Comparison of ENCODE assay signal across 24 cellular contexts in the genomic region with DNA sequence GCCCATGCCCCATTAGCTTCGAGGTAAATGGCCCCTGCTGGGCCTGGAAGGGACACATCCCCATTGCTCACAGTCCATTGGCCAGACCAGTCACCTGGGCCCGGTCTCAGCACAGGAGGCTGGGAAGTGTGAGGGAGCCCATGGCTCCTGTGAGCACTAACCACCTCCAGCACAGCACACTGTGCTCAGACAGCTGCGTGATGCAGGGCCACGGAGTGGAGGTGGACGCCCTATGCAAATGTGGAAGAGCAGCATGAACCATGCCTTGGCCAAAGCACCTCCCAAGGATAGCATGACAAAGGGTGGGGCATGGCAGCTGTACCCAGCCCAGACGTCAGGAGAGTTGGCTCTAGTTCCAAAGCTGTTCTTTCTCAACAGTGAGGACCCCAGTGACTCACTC.
DNase-seq lines count a peak whose midpoint lies in the region; ATAC-seq and TF ChIP-seq lines count a peak whose summit lies in the region.
"Had no signal": no experiment of that assay in that cellular context is flagged by ENCODE, and none has a peak within 500 bp of the region (broad histone marks: within the 10 kb centered on the region; RNA-seq: fewer than 3 reads in every experiment).

No MANE protein-coding gene starts in this region.

- no peak for TF ChIP-seq POLR2A in Peyer's patch (IDR thresholded peaks at IDR 0.05)

- ATAC-seq in left ventricle myocardium superior (no peak), GM21723 (IDR thresholded peaks at IDR 0.05; ENCODE audit: unreplicated experiment) (no peak)
- ATAC-seq: activated naive CD4-positive, alpha-beta T cell treated with anti-CD3 and anti-CD28 coated beads, Interleukin-2, amount 50 U/mL, for 72 hours; CD8-positive, alpha-beta T cell; GM23338; naive thymus-derived CD4-positive, alpha-beta T cell; right lobe of liver; stimulated activated effector memory CD8-positive, alpha-beta T cell treated with anti-CD3 and anti-CD28 coated beads, Interleukin-12 subunit alpha, Interleukin-12 subunit beta, amount 100 ng/mL, for 72 hours; T-cell had no signal

- no peaks in the 10 kb centered on the region for H3K9me3 ChIP-seq in SJCRH30 (replicated peaks)
- H3K9me3 ChIP-seq in Peyer's patch: no peaks in the 10 kb centered on the region
- H3K9me3 ChIP-seq: BE2C, left ventricle myocardium inferior, right lobe of liver, upper lobe of left lung had no signal

- H3K27ac ChIP-seq in SJCRH30 (no peak overlapping the region), skin epidermis (peak overlapping the region in 13 of 21 experiments; percentile 0 to 68 (median 43)), Peyer's patch (no peak overlapping the region)
- H3K27ac ChIP-seq: brain microvascular endothelial cell, left ventricle myocardium inferior, right lobe of liver, upper lobe of left lung had no signal

- peaks cover 74% of the 10 kb centered on the region for H3K4me1 ChIP-seq in SJCRH30
- H3K4me1 ChIP-seq in Peyer's patch: peaks cover 0 to 19% (median 0%) of the 10 kb centered on the region in 4 donors
- H3K4me1 ChIP-seq: BE2C, right lobe of liver had no signal

- TF ChIP-seq CTCF in fibroblast of pulmonary artery (IDR thresholded peaks at IDR 0.05; ENCODE audit: low read length, missing control alignments) (no peak), Peyer's patch (IDR thresholded peaks at IDR 0.05) (no peak)

- H3K27me3 ChIP-seq in SJCRH30: no peaks in the 10 kb centered on the region
- H3K27me3 ChIP-seq in Peyer's patch: no peaks in the 10 kb centered on the region
- H3K27me3 ChIP-seq: BE2C, right lobe of liver, upper lobe of left lung had no signal

- DNase-seq in LHCN-M2 (ENCODE audit: low read depth) (peak; percentile 58), SJCRH30 (peak; percentile 35 to 52), fibroblast of pulmonary artery (ENCODE audit: low read depth) (peak; percentile 28), Peyer's patch (no peak), left ventricle myocardium superior (no peak)
- no peak for DNase-seq in NK-92 treated with Interleukin-12 subunit alpha and Interleukin-12 subunit beta, amount 100 ng/mL, for 24 hours (lab: John Stamatoyannopoulos, UW)
- DNase-seq: activated CD4-positive, alpha-beta T cell treated with anti-CD3 and anti-CD28 coated beads, Interleukin-2, amount 10 ng/mL, durations not matched to agents 24 days and 14 days; amygdala; BE2C; brain microvascular endothelial cell; CD8-positive, alpha-beta T cell; left ventricle myocardium inferior; naive thymus-derived CD4-positive, alpha-beta T cell; NCI-H1105; NCI-H187; right lobe of liver; RPMI8226; T-cell; upper lobe of left lung had no signal

- H3K36me3 ChIP-seq in SJCRH30: no peaks in the 10 kb centered on the region
- H3K36me3 ChIP-seq in Peyer's patch: no peaks in the 10 kb centered on the region
- H3K36me3 ChIP-seq: BE2C, brain microvascular endothelial cell, left ventricle myocardium inferior, right lobe of liver, upper lobe of left lung had no signal

- intact Hi-C loops in left ventricle myocardium superior (cut with micrococcal nuclease): no loop called here

- no peak overlapping the region for H3K4me3 ChIP-seq in SJCRH30
- H3K4me3 ChIP-seq in fibroblast of pulmonary artery (replicated peaks; ENCODE audit: low read depth, low read length): no peak overlapping the region
- no peak overlapping the region for H3K4me3 ChIP-seq in skin epidermis
- no peak overlapping the region for H3K4me3 ChIP-seq in Peyer's patch
- H3K4me3 ChIP-seq: GM23338, left ventricle myocardium inferior, right lobe of liver, upper lobe of left lung had no signal

Comparison
In these comparisons a context has a peak if more than half of its experiments do, and no peak if none do; other contexts are left out.
1. DNase-seq: peak in LHCN-M2 (single experiment), SJCRH30 (2 of 2) and fibroblast of pulmonary artery (single experiment); none in NK-92 treated with Interleukin-12 subunit alpha and Interleukin-12 subunit beta, amount 100 ng/mL, for 24 hours (single experiment), Peyer's patch (0 of 3) and left ventricle myocardium superior (single experiment).
2. H3K27ac ChIP-seq: peak in skin epidermis (13 of 21); none in SJCRH30 (single experiment) and Peyer's patch (0 of 4).